In genomic region chr1:46509414-46509813, GRCh38 we compare ENCODE assay signal across 19 cellular contexts. TPM values are rescaled to one million over a fixed set of nuclear protein-coding genes. Genes with fewer than 3 reads are reported as not detected.
DNase-seq lines count a peak whose midpoint lies in the region; ATAC-seq, FAIRE-seq and TF ChIP-seq lines count a peak whose summit lies in the region.
"Had no signal": no experiment of that assay in that cellular context is flagged by ENCODE, and none has a peak within 500 bp of the region (broad histone marks: within the 10 kb centered on the region; RNA-seq: fewer than 3 reads in every experiment).

No MANE protein-coding gene starts in this region.

- no peak for ATAC-seq in K562
- ATAC-seq in GM18517 (IDR thresholded peaks at IDR 0.05; ENCODE audit: unreplicated experiment), result no peak
- ATAC-seq: CD8-positive, alpha-beta T cell; HepG2 had no signal

- no peaks in the 10 kb centered on the region for H3K36me3 Mint-ChIP-seq in activated T-helper 2 cell treated with anti-CD3 and anti-CD28 coated beads, Interferon-gamma antibody, Interleukin-2, Interleukin-4, amounts not matched to agents 10 μg/mL and 5 μg/mL and 100 μg/mL, durations not matched to agents 14 hours and 24 hours and 36 hours (ENCODE audit: low read depth)
- H3K36me3 Mint-ChIP-seq: CD14-positive monocyte; CD8-positive, alpha-beta T cell; IgD-negative memory B cell had no signal

- H2AFZ ChIP-seq in K562 (ENCODE audit: low read depth, low read length) (no peak overlapping the region), smooth muscle cell (ENCODE audit: low read depth) (no peak overlapping the region)

- in situ Hi-C loops in K562 (cut with MboI), result no loop called here

- H3K36me3 ChIP-seq in HEK293 (ENCODE audit: control insufficient read depth in 2 of 2, insufficient read depth in 1 of 2, low read length in 2 of 2) (no peaks in the 10 kb centered on the region), K562 (ENCODE audit: control insufficient read depth, insufficient read depth, low read length) (no peaks in the 10 kb centered on the region), kidney (ENCODE audit: control insufficient read depth in 1 of 2, insufficient read depth in 2 of 2, low read length in 2 of 2) (no peaks in the 10 kb centered on the region), smooth muscle cell (ENCODE audit: low read depth) (no peaks in the 10 kb centered on the region)
- H3K36me3 ChIP-seq: BLaER1, HAP-1 had no signal

- no peaks in the 10 kb centered on the region for H3K9me3 Mint-ChIP-seq in activated T-helper 2 cell treated with anti-CD3 and anti-CD28 coated beads, Interferon-gamma antibody, Interleukin-2, Interleukin-4, amounts not matched to agents 10 μg/mL and 5 μg/mL and 100 μg/mL, durations not matched to agents 14 hours and 24 hours and 36 hours
- H3K9me3 Mint-ChIP-seq: CD14-positive monocyte; CD8-positive, alpha-beta T cell; IgD-negative memory B cell had no signal

- H3K4me3 Mint-ChIP-seq in activated T-helper 2 cell treated with anti-CD3 and anti-CD28 coated beads, Interferon-gamma antibody, Interleukin-2, Interleukin-4, amounts not matched to agents 10 μg/mL and 5 μg/mL and 100 μg/mL, durations not matched to agents 14 hours and 24 hours and 36 hours (ENCODE audit: low read depth), result no peak overlapping the region
- H3K4me3 Mint-ChIP-seq: CD14-positive monocyte; CD8-positive, alpha-beta T cell; IgD-negative memory B cell had no signal

- intact Hi-C loops in K562 (cut with micrococcal nuclease), result no loop called here
- intact Hi-C loops in kidney (cut with DNase I), result no loop called here
- intact Hi-C loops in activated T-helper 2 cell treated with anti-CD3 and anti-CD28 coated beads, Interferon-gamma antibody, Interleukin-2, Interleukin-4, amounts not matched to agents 10 μg/mL and 5 μg/mL and 100 μg/mL, durations not matched to agents 14 hours and 24 hours and 36 hours (cut with micrococcal nuclease), result no loop called here

- H3K4me2 ChIP-seq in K562 (ENCODE audit: insufficient read depth, low read length), result no peak overlapping the region
- no peak overlapping the region for H3K4me2 ChIP-seq in smooth muscle cell
- H3K4me2 ChIP-seq: BLaER1 had no signal

- H3F3A ChIP-seq in smooth muscle cell (ENCODE audit: low read depth), result no peaks in the 10 kb centered on the region

- peaks cover 6% of the 10 kb centered on the region for H3K27me3 Mint-ChIP-seq in activated T-helper 2 cell treated with anti-CD3 and anti-CD28 coated beads, Interferon-gamma antibody, Interleukin-2, Interleukin-4, amounts not matched to agents 10 μg/mL and 5 μg/mL and 100 μg/mL, durations not matched to agents 14 hours and 24 hours and 36 hours (ENCODE audit: low read depth)

- H3K27ac ChIP-seq in HEK293 (ENCODE audit: extremely low read depth, low read depth, low read length) (no peak overlapping the region), K562 (ENCODE audit: extremely low read depth, low read depth, low read length) (peak overlapping the region; percentile 9; the same call in 1 of the 3 replicates), kidney (ENCODE audit: low read depth in 2 of 2, low read length in 2 of 2) (no peak overlapping the region), smooth muscle cell (ENCODE audit: low read depth) (peak overlapping the region; percentile 38)
- H3K27ac ChIP-seq: BLaER1 had no signal

- no peak for TF ChIP-seq RAD21 in K562 (CRISPR knock-in tag; conservative IDR thresholded peaks at IDR 0.05 in 1 of 2, IDR thresholded peaks at IDR 0.05 in 1 of 2)

- WGBS in K562 (ENCODE audit: insufficient coverage, low coverage, missing lambda C conversion rate), result 35% methylated on average over 4 of the region's 4 CpGs
- 98% methylated on average over 3 of the region's 4 CpGs for WGBS in smooth muscle cell (ENCODE audit: low lambda C conversion rate)

- H4K20me1 ChIP-seq in K562 (replicated peaks; ENCODE audit: control insufficient read depth, insufficient read depth, low read length), result no peaks in the 10 kb centered on the region
- no peaks in the 10 kb centered on the region for H4K20me1 ChIP-seq in smooth muscle cell (ENCODE audit: low read depth)
- H4K20me1 ChIP-seq: BLaER1 had no signal

- H3K79me2 ChIP-seq in K562 (ENCODE audit: control insufficient read depth, insufficient read depth, low read length) (no peaks in the 10 kb centered on the region), smooth muscle cell (ENCODE audit: low read depth) (no peaks in the 10 kb centered on the region)

- no TSS peak for BruUV-seq in K562 (replicated peaks; lab: Mats Ljungman, UMichigan)

- TF ChIP-seq EP300 in K562 (IDR thresholded peaks at IDR 0.05; ENCODE audit: low read length), result no peak

- no peaks in the 10 kb centered on the region for H3K9me3 ChIP-seq in HEK293 (ENCODE audit: control insufficient read depth, insufficient read depth, low read depth, low read length)
- no peaks in the 10 kb centered on the region for H3K9me3 ChIP-seq in K562 (replicated peaks; ENCODE audit: control insufficient read depth, insufficient read depth, low read depth, low read length)
- no peaks in the 10 kb centered on the region for H3K9me3 ChIP-seq in kidney (ENCODE audit: control insufficient read depth in 1 of 2, low read length in 2 of 2)
- no peaks in the 10 kb centered on the region for H3K9me3 ChIP-seq in smooth muscle cell (replicated peaks; ENCODE audit: low read depth)
- H3K9me3 ChIP-seq: BLaER1, HAP-1 had no signal

- POLR2A ChIA-PET in HEK293 (lab: Yijun Ruan, JAX) (no interaction called here), K562 (lab: Yijun Ruan, JAX) (interaction anchor here (0.9 to 5.8 kb wide), 2 partner anchors 11 to 25 kb away, joined by 3 to 36 read pairs; no protein-coding TSS in a partner anchor)

- H3K27me3 ChIP-seq in K562 (ENCODE audit: control insufficient read depth in 2 of 2, insufficient read depth in 2 of 2, low read length in 2 of 2), result no peaks in the 10 kb centered on the region
- no peaks in the 10 kb centered on the region for H3K27me3 ChIP-seq in smooth muscle cell (ENCODE audit: low read depth)
- H3K27me3 ChIP-seq: BLaER1 had no signal

- no peaks in the 10 kb centered on the region for H3K4me1 ChIP-seq in HEK293 (ENCODE audit: control insufficient read depth, insufficient read depth, low read length)
- H3K4me1 ChIP-seq in K562 (replicated peaks in 1 of 2; ENCODE audit: control insufficient read depth in 2 of 2, insufficient read depth in 2 of 2, low read length in 2 of 2), result peaks cover 25 to 59% of the 10 kb centered on the region in 2 experiments; a peak in 4 of 5 replicates
- H3K4me1 ChIP-seq in kidney (ENCODE audit: control insufficient read depth in 1 of 2, insufficient read depth in 1 of 2, low read depth in 1 of 2, low read length in 2 of 2), result no peaks in the 10 kb centered on the region
- no peaks in the 10 kb centered on the region for H3K4me1 ChIP-seq in smooth muscle cell (ENCODE audit: low read depth)
- H3K4me1 ChIP-seq: BLaER1, HAP-1 had no signal

- no peak for TF ChIP-seq CTCF in HEK293 (tag by site-specific recombination; IDR thresholded peaks at IDR 0.05)
- no peak for TF ChIP-seq CTCF in K562 (IDR thresholded peaks at IDR 0.05 in 2 of 3, conservative IDR thresholded peaks at IDR 0.05 in 1 of 3; ENCODE audit: insufficient read depth in 2 of 3, low read depth in 1 of 3, low read length in 3 of 3)
- TF ChIP-seq CTCF in kidney (IDR thresholded peaks at IDR 0.05; ENCODE audit: borderline replicate concordance, extremely low read depth, insufficient read depth), result no peak
- no peak for TF ChIP-seq CTCF in smooth muscle cell (IDR thresholded peaks at IDR 0.05; ENCODE audit: borderline replicate concordance, insufficient read depth, poor library complexity, severe bottlenecking)

- no peak for TF ChIP-seq POLR2A in K562 (conservative IDR thresholded peaks at IDR 0.05)

- H3K4me1 Mint-ChIP-seq in activated T-helper 2 cell treated with anti-CD3 and anti-CD28 coated beads, Interferon-gamma antibody, Interleukin-2, Interleukin-4, amounts not matched to agents 10 μg/mL and 5 μg/mL and 100 μg/mL, durations not matched to agents 14 hours and 24 hours and 36 hours (ENCODE audit: low read depth), result no peaks in the 10 kb centered on the region
- H3K4me1 Mint-ChIP-seq: CD14-positive monocyte, IgD-negative memory B cell had no signal

- no peak overlapping the region; a peak in 1 of 4 replicates for H3K9ac ChIP-seq in K562 (ENCODE audit: insufficient read depth in 1 of 2, low read depth in 2 of 2, low read length in 2 of 2)
- no peak overlapping the region for H3K9ac ChIP-seq in kidney (ENCODE audit: low read length in 2 of 2)
- H3K9ac ChIP-seq in smooth muscle cell (ENCODE audit: low read depth), result no peak overlapping the region
- H3K9ac ChIP-seq: BLaER1 had no signal

- FAIRE-seq in K562 (lab: Jason Lieb, UNC), result peak; percentile 44
- no peak for FAIRE-seq in kidney (lab: Jason Lieb, UNC)
- FAIRE-seq: A204.1, HepG2 had no signal

- no peak for DNase-seq in K562 (ENCODE audit: extremely low read depth in 1 of 4, low spot score in 3 of 4)
- peak; percentile 12 for DNase-seq in kidney
- no peak for DNase-seq in smooth muscle cell (lab: John Stamatoyannopoulos, UW; ENCODE audit: unreplicated experiment)
- no peak for DNase-seq in activated T-helper 2 cell treated with anti-CD3 and anti-CD28 coated beads, Interferon-gamma antibody, Interleukin-2, Interleukin-4, amounts not matched to agents 10 μg/mL and 5 μg/mL and 100 μg/mL, durations not matched to agents 14 hours and 24 hours and 36 hours (ENCODE audit: low spot score)
- no peak for DNase-seq in SK-N-DZ (ENCODE audit: low spot score)
- DNase-seq: Calu3; CD8-positive, alpha-beta T cell; DMS79 treated with DMSO at 0.1 percent for 48 hours; GF-D8; KG1 had no signal

- H3K4me3 ChIP-seq in HEK293 (ENCODE audit: low read depth, low read length), result no peak overlapping the region
- no peak overlapping the region for H3K4me3 ChIP-seq in K562
- no peak overlapping the region for H3K4me3 ChIP-seq in kidney (ENCODE audit: low read length in 2 of 2)
- no peak overlapping the region for H3K4me3 ChIP-seq in smooth muscle cell
- H3K4me3 ChIP-seq: BLaER1, HAP-1 had no signal

- H3K27ac Mint-ChIP-seq in activated T-helper 2 cell treated with anti-CD3 and anti-CD28 coated beads, Interferon-gamma antibody, Interleukin-2, Interleukin-4, amounts not matched to agents 10 μg/mL and 5 μg/mL and 100 μg/mL, durations not matched to agents 14 hours and 24 hours and 36 hours, result no peak overlapping the region
- H3K27ac Mint-ChIP-seq: CD14-positive monocyte; CD8-positive, alpha-beta T cell; IgD-negative memory B cell had no signal

- CTCF ChIA-PET in HEK293 (lab: Yijun Ruan, JAX), result no interaction called here
- CTCF ChIA-PET in K562 (lab: Yijun Ruan, JAX; ENCODE audit: low intra/inter-chr PET ratio), result no interaction called here

- H3K9me1 ChIP-seq in K562 (ENCODE audit: control insufficient read depth, insufficient read depth, low read length), result no peaks in the 10 kb centered on the region

RNA-seq across cellular contexts. Expression of gene DMBX1, which starts 19.8 kb away (rescaled TPM):
- total RNA-seq in K562 (2011; cell fraction: chromatin; rRNA removed; ENCODE audit: low replicate concordance), result 5.4 and 9.4 TPM in 2 replicates
- 7.1 and 8.2 TPM in 2 replicates for total RNA-seq in K562 (2011; cell fraction: nucleolus; rRNA removed)
- 7.4 and 7.9 TPM in 2 replicates for total RNA-seq in K562 (2011; cell fraction: nucleoplasm; rRNA removed)
- total RNA-seq in K562 (2014; rRNA removed), result 0.86 and 1.2 TPM in 2 replicates
- 0.55 and 0.64 TPM in 2 replicates for total RNA-seq in K562 (2014; rRNA removed; fragmentation: Illumina TruSeq; extraction: Trizol)
- total RNA-seq in K562 (2015; rRNA removed; fragmentation: Illumina TruSeq; extraction: Trizol), result 0.79 and 1.0 TPM in 2 replicates
- 2.5 and 3.8 TPM in 2 replicates for total RNA-seq in K562 (2021)
- polyA plus RNA-seq in K562 (2011; rRNA removed), result 4.3 and 10.7 TPM in 2 replicates
- polyA plus RNA-seq in K562 (2011; cell fraction: cytosol; rRNA removed), result 5.9 and 9.6 TPM in 2 replicates
- 16.2 and 16.5 TPM in 2 replicates for polyA plus RNA-seq in K562 (2011; cell fraction: nucleus; rRNA removed)
- 2.5 and 4.8 TPM in 2 replicates for polyA plus RNA-seq in K562 (2012)
- 1.6 and 2.4 TPM in 2 replicates for polyA plus RNA-seq in K562 (2014; fragmentation: Illumina TruSeq; extraction: Trizol)
- polyA plus RNA-seq in K562 (2014; fragmentation: Nextera tagmentation; extraction: Ambion mirVana), result under 1 TPM; 0.25 to 0.37 TPM
- polyA plus RNA-seq in K562 (2014; rRNA removed), result 2.3 and 3.4 TPM in 2 replicates
- polyA minus RNA-seq in K562 (2011; rRNA and poly(A)+ RNA removed), result 2.5 and 3.5 TPM in 2 replicates
- polyA minus RNA-seq in K562 (2011; cell fraction: cytosol; rRNA and poly(A)+ RNA removed), result 1.7 and 6.7 TPM in 2 replicates
- polyA minus RNA-seq in K562 (2011; cell fraction: nucleus; rRNA and poly(A)+ RNA removed), result 1.9 and 3.8 TPM in 2 replicates
- not detected for total RNA-seq in kidney
- polyA plus RNA-seq in kidney (ENCODE audit: insufficient read depth, low read depth, low replicate concordance), result not detected
- not detected in 2 replicates for total RNA-seq in smooth muscle cell
- not detected in 2 replicates for polyA plus RNA-seq in smooth muscle cell
- total RNA-seq in activated T-helper 2 cell treated with anti-CD3 and anti-CD28 coated beads, Interferon-gamma antibody, Interleukin-2, Interleukin-4, amounts not matched to agents 10 μg/mL and 5 μg/mL and 100 μg/mL, durations not matched to agents 14 hours and 24 hours and 36 hours, result not detected in 2 replicates
- polyA plus RNA-seq in SK-N-DZ (2014; cell fraction: cytosol; rRNA removed), result not detected in 2 replicates
- not detected in 2 replicates for polyA plus RNA-seq in SK-N-DZ (2014; cell fraction: nucleus; rRNA removed)
- total RNA-seq: CD8-positive, alpha-beta T cell; HepG2 had no signal
- polyA plus RNA-seq: CD14-positive monocyte, HepG2, IgD-negative memory B cell had no signal

RNA-seq across cellular contexts. Expression of gene KNCN, which starts 42.0 kb away (rescaled TPM):
- total RNA-seq in K562 (2011; cell fraction: chromatin; rRNA removed; ENCODE audit: low replicate concordance), result not detected in 2 replicates
- not detected in 2 replicates for total RNA-seq in K562 (2011; cell fraction: nucleolus; rRNA removed)
- not detected in 2 replicates for total RNA-seq in K562 (2011; cell fraction: nucleoplasm; rRNA removed)
- total RNA-seq in K562 (2014; rRNA removed) (not detected in 2 replicates), K562 (2014; rRNA removed; fragmentation: Illumina TruSeq; extraction: Trizol) (not detected in 2 replicates), K562 (2015; rRNA removed; fragmentation: Illumina TruSeq; extraction: Trizol) (not detected in 2 replicates), K562 (2021) (not detected in 2 replicates), kidney (not detected), smooth muscle cell (not detected in 2 replicates)
- polyA plus RNA-seq in K562 (2011; rRNA removed) (not detected in 2 replicates), K562 (2014; fragmentation: Illumina TruSeq; extraction: Trizol) (not detected in 2 replicates), K562 (2014; fragmentation: Nextera tagmentation; extraction: Ambion mirVana) (not detected), K562 (2014; rRNA removed) (not detected in 2 replicates), kidney (ENCODE audit: insufficient read depth, low read depth, low replicate concordance) (not detected), smooth muscle cell (not detected in 2 replicates)
- not detected in 2 replicates for polyA plus RNA-seq in K562 (2011; cell fraction: cytosol; rRNA removed)
- not detected in 2 replicates for polyA plus RNA-seq in K562 (2011; cell fraction: nucleus; rRNA removed)
- not detected in 2 replicates for polyA plus RNA-seq in K562 (2012)
- polyA minus RNA-seq in K562 (2011; rRNA and poly(A)+ RNA removed), result not detected in 2 replicates
- polyA minus RNA-seq in K562 (2011; cell fraction: cytosol; rRNA and poly(A)+ RNA removed), result not detected in 2 replicates
- not detected in 2 replicates for polyA minus RNA-seq in K562 (2011; cell fraction: nucleus; rRNA and poly(A)+ RNA removed)
- total RNA-seq in activated T-helper 2 cell treated with anti-CD3 and anti-CD28 coated beads, Interferon-gamma antibody, Interleukin-2, Interleukin-4, amounts not matched to agents 10 μg/mL and 5 μg/mL and 100 μg/mL, durations not matched to agents 14 hours and 24 hours and 36 hours, result not detected in 2 replicates
- polyA plus RNA-seq in SK-N-DZ (2014; cell fraction: cytosol; rRNA removed), result not detected in 2 replicates
- not detected in 2 replicates for polyA plus RNA-seq in SK-N-DZ (2014; cell fraction: nucleus; rRNA removed)
- total RNA-seq: Calu3; CD8-positive, alpha-beta T cell; H4; HepG2 had no signal
- polyA plus RNA-seq: CD14-positive monocyte, HepG2, IgD-negative memory B cell had no signal

Comparison
In these comparisons a context has a peak if more than half of its experiments do, and no peak if none do; other contexts are left out.
1. H3K27ac ChIP-seq: peak in K562 (single experiment) and smooth muscle cell (single experiment); none in HEK293 (single experiment) and kidney (0 of 2).
2. Of the 44 proteins assayed by ChIP-seq in both K562 and HEK293: peak only in K562: none; only in HEK293: none; in both: PRDM10; in neither: 43.